ENCODE assay signal across 20 cellular contexts in the genomic region with DNA sequence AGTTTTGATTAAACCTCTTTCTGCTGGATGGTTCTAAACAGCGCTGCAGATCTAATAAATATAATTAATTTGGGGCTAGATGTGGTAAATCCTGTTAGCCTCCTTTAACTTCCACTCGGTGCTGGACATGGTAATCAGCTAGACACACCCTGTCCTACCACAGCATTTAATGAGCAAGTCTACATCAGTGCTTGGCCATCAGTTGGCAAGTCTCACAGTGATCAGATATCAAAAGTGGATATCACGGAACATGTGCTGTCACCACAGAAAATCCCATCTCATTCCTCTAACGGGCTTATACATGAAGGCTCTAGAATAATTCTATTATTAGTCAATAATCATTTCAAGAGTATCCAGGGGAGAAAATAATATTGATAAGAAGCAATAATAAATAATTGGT. TPM values are rescaled to one million over a fixed set of nuclear protein-coding genes. Genes with fewer than 3 reads are reported as not detected.
"Had no signal": no experiment of that assay in that cellular context is flagged by ENCODE, and none has a peak within 500 bp of the region (broad histone marks: within the 10 kb centered on the region; RNA-seq: fewer than 3 reads in every experiment).

No MANE protein-coding gene starts in this region.

- DNase-seq: KBM-7, MG63, NCI-H1092, NCI-H1436, NCI-H187 treated with DMSO at 0.1 percent for 48 hours, NCI-H2029 treated with DMSO at 0.1 percent for 48 hours, NCI-H2171 treated with DMSO at 0.1 percent for 48 hours, NCI-H345, NCI-H446 treated with DMSO at 0.1 percent for 48 hours, NCI-H510A treated with DMSO at 0.1 percent for 48 hours, NCI-H526, Right ventricle myocardium superior, RPMI8226, SIG-M5, SK-N-SH, SW 1271 had no signal

- H3K9ac ChIP-seq: SK-N-SH had no signal

- FAIRE-seq: HTR-8/SVneo, RCC 7860 had no signal

- H3K4me2 ChIP-seq: SK-N-SH had no signal

- H3K9me3 ChIP-seq: MG63, SK-N-SH had no signal

- H3K27ac ChIP-seq: HL-60 had no signal

- H3K4me3 ChIP-seq: MG63 had no signal

- H3K27me3 ChIP-seq: MG63 had no signal

- H3K36me3 ChIP-seq: MG63 had no signal

RNA-seq across cellular contexts. Expression of a gene that starts 23.6 kb away (rescaled TPM):
- total RNA-seq: Right ventricle myocardium superior had no signal
- polyA plus RNA-seq: IgD-negative memory B cell, SK-N-SH had no signal
